Comparison of ENCODE assay signal across 6 cellular contexts in genomic region chr5:107043665-107044064, GRCh38.
"Had no signal": no experiment of that assay in that cellular context is flagged by ENCODE, and none has a peak within 500 bp of the region (broad histone marks: within the 10 kb centered on the region; RNA-seq: fewer than 3 reads in every experiment).

No MANE protein-coding gene starts in this region.

- DNase-seq: IMR-90, KBM-7 had no signal

- H3K27ac ChIP-seq: HL-60 had no signal

- FAIRE-seq: HepG2, HTR-8/SVneo, K562 had no signal

- ATAC-seq: HepG2, K562 had no signal

- H3K4me3 ChIP-seq: K562 had no signal
